Comparison of ENCODE assay signal across 12 cellular contexts in genomic region chr4:78533854-78534253, GRCh38.
"Had no signal": no experiment of that assay in that cellular context is flagged by ENCODE, and none has a peak within 500 bp of the region (broad histone marks: within the 10 kb centered on the region; RNA-seq: fewer than 3 reads in every experiment).

No MANE protein-coding gene starts in this region.

- ATAC-seq: effector memory CD8-positive, alpha-beta T cell; gastrocnemius medialis; natural killer cell; right cardiac atrium had no signal

- H3K4me1 ChIP-seq: gastrocnemius medialis, prostate gland, transverse colon had no signal

- H3K9me3 ChIP-seq: gastrocnemius medialis, prostate gland, transverse colon had no signal

- H3K27me3 ChIP-seq: gastrocnemius medialis, transverse colon had no signal

- H3K36me3 ChIP-seq: gastrocnemius medialis, prostate gland, transverse colon had no signal

- H3K27ac ChIP-seq: gastrocnemius medialis, prostate gland, skin epidermis, transverse colon had no signal

- H3K4me3 ChIP-seq: gastrocnemius medialis, prostate gland, skin epidermis, transverse colon had no signal

- DNase-seq: activated CD4-positive, alpha-beta T cell treated with anti-CD3 and anti-CD28 coated beads, Interleukin-2, amount 10 ng/mL, durations not matched to agents 7 days and 5 days; activated CD8-positive, alpha-beta memory T cell treated with anti-CD3 and anti-CD28 coated beads, Interleukin-2, amount 50 U/mL, for 48 hours; activated naive CD8-positive, alpha-beta T cell treated with anti-CD3 and anti-CD28 coated beads, Interleukin-2, amount 10 ng/mL, durations not matched to agents 7 days and 5 days; effector memory CD8-positive, alpha-beta T cell; gastrocnemius medialis; natural killer cell; right cardiac atrium; stimulated activated CD4-positive, alpha-beta T cell treated with anti-CD3 and anti-CD28 coated beads, Interleukin-4, amount 100 ng/mL, for 24 hours; stimulated activated naive CD4-positive, alpha-beta T cell; transverse colon had no signal
